In the genomic region with DNA sequence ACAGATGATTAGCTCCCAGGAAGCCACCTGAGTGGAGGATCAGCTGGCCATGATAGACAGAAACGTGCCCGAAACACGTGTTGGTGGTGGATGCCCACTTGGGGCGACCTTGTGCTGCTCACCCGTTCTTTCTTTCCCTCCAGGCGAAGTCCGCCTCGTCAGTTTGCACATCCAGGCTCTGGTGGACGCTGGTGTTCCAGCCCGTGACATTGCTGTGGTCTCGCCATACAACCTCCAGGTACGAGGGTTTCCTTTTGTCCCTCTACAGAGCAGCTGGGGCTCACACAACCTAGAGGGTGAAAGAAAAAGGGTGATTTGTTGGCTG, we compare ENCODE assay signal across 26 cellular contexts. TPM values are rescaled to one million over a fixed set of nuclear protein-coding genes. Genes with fewer than 3 reads are reported as not detected.
DNase-seq lines count a peak whose midpoint lies in the region; ATAC-seq and TF ChIP-seq lines count a peak whose summit lies in the region.
"Had no signal": no experiment of that assay in that cellular context is flagged by ENCODE, and none has a peak within 500 bp of the region (broad histone marks: within the 10 kb centered on the region; RNA-seq: fewer than 3 reads in every experiment).

No MANE protein-coding gene starts in this region.

- H3K4me3 ChIP-seq in sigmoid colon = no peak overlapping the region
- H3K4me3 ChIP-seq: K562, SK-N-MC had no signal

- intact Hi-C loops in sigmoid colon (cut with DNase I) = no loop called here

- ATAC-seq in HG02884 (IDR thresholded peaks at IDR 0.05; ENCODE audit: unreplicated experiment) = no peak
- ATAC-seq: HepG2, K562, Panc1 had no signal

- peak; percentile 26 for DNase-seq in G401 (ENCODE audit: low spot score)
- no peak for DNase-seq in RWPE1 (ENCODE audit: low spot score)
- peak; percentile 41 for DNase-seq in islet precursor cell
- no peak for DNase-seq in sigmoid colon
- no peak for DNase-seq in NCI-H2227 (lab: John Stamatoyannopoulos, UW; ENCODE audit: unreplicated experiment)
- no peak for DNase-seq in activated CD4-positive, alpha-beta T cell treated with anti-CD3 and anti-CD28 coated beads, Interleukin-2, amount 50 U/mL, for 1 hour
- no peak for DNase-seq in hypothalamus (lab: John Stamatoyannopoulos, UW)
- DNase-seq: CD4-positive, CD25-positive, alpha-beta regulatory T cell; Kasumi-1; NCI-H1092 treated with DMSO at 0.1 percent for 48 hours; NCI-H1436 treated with DMSO at 0.1 percent for 48 hours; NCI-H2029; NCI-H2227 treated with DMSO at 0.1 percent for 48 hours; NCI-H526 treated with DMSO at 0.1 percent for 48 hours; SIG-M5 had no signal

- 94 to 95% methylated on average over 12 of the region's 12 CpGs for WGBS in sigmoid colon, 2 donors

- POLR2A ChIA-PET in RWPE1 (lab: Yijun Ruan, JAX; ENCODE audit: low non-redundant PET) = no interaction called here

- no peak for TF ChIP-seq EP300 in sigmoid colon (IDR thresholded peaks at IDR 0.05)

- CTCF ChIA-PET in RWPE1 (lab: Yijun Ruan, JAX) = no interaction called here

- in situ Hi-C loops in G401 (cut with HindIII; ENCODE audit: low sequenced_read_pairs) = no loop called here

- H3K27ac ChIP-seq in RWPE1 (0 out of 2 replicates have a peak overlapping the region, but pooled peaks have one; percentile 6), sigmoid colon (peak overlapping the region; percentile 80 to 94 (median 92))
- H3K27ac ChIP-seq: SK-N-MC had no signal

- no peaks in the 10 kb centered on the region for H3K27me3 ChIP-seq in sigmoid colon

- H3K36me3 ChIP-seq in sigmoid colon = peaks cover 15 to 75% (median 50%) of the 10 kb centered on the region in 4 donors

- TF ChIP-seq POLR2A in sigmoid colon (IDR thresholded peaks at IDR 0.05) = no peak

- no peaks in the 10 kb centered on the region for H3K9me3 ChIP-seq in sigmoid colon

- H3K4me1 ChIP-seq in sigmoid colon = peaks cover 0 to 76% (median 48%) of the 10 kb centered on the region in 4 donors

- no peak for TF ChIP-seq CTCF in RWPE1 (conservative IDR thresholded peaks at IDR 0.05; ENCODE audit: low read depth)
- no peak for TF ChIP-seq CTCF in sigmoid colon (IDR thresholded peaks at IDR 0.05)

RNA-seq across cellular contexts. Expression of a gene that starts 30.6 kb away (rescaled TPM):
- total RNA-seq in G401 (2014; rRNA removed; shearing (Covaris generic)) = 19.1 and 21.3 TPM in 2 replicates
- total RNA-seq in sigmoid colon = 10 to 100 TPM; 12.2 to 41.3 (median 30.4) TPM
- 10 to 100 TPM in 1 of 3 donors, 1 to 10 TPM in 2; 5.4 to 15.7 (median 8.1) TPM for polyA plus RNA-seq in sigmoid colon

RNA-seq across cellular contexts. Expression of a gene that starts 30.7 kb away (rescaled TPM):
- 99.9 and 120 TPM in 2 replicates for total RNA-seq in G401 (2014; rRNA removed; shearing (Covaris generic))
- total RNA-seq in sigmoid colon = 10 to 100 TPM; 53.7 to 99.1 (median 67.5) TPM
- polyA plus RNA-seq in sigmoid colon = 100 to 1,000 TPM; 107 to 134 (median 124) TPM

RNA-seq across cellular contexts. Expression of a gene that starts 46.5 kb away (rescaled TPM):
- total RNA-seq in G401 (2014; rRNA removed; shearing (Covaris generic)) = not detected in 2 replicates
- 1 to 10 TPM in 3 of 4 donors, not detected in 1; 1.9 to 2.2 (median 2.1) TPM for total RNA-seq in sigmoid colon
- not detected for polyA plus RNA-seq in sigmoid colon
- total RNA-seq: A172; CD4-positive, CD25-positive, alpha-beta regulatory T cell; H4; HepG2; HT1080; K562; M059J; NCI-H460 had no signal
- polyA plus RNA-seq: BJ, HepG2, K562 had no signal

Comparison
In these comparisons a context has a peak if more than half of its experiments do, and no peak if none do; other contexts are left out.
1. DNase-seq: peak in G401 (single experiment) and islet precursor cell (single experiment); none in RWPE1 (single experiment), sigmoid colon (single experiment), NCI-H2227 (single experiment), activated CD4-positive, alpha-beta T cell treated with anti-CD3 and anti-CD28 coated beads, Interleukin-2, amount 50 U/mL, for 1 hour (single experiment) and hypothalamus (0 of 51).